8 cellular contexts compared by ENCODE assay signal in the genomic region with DNA sequence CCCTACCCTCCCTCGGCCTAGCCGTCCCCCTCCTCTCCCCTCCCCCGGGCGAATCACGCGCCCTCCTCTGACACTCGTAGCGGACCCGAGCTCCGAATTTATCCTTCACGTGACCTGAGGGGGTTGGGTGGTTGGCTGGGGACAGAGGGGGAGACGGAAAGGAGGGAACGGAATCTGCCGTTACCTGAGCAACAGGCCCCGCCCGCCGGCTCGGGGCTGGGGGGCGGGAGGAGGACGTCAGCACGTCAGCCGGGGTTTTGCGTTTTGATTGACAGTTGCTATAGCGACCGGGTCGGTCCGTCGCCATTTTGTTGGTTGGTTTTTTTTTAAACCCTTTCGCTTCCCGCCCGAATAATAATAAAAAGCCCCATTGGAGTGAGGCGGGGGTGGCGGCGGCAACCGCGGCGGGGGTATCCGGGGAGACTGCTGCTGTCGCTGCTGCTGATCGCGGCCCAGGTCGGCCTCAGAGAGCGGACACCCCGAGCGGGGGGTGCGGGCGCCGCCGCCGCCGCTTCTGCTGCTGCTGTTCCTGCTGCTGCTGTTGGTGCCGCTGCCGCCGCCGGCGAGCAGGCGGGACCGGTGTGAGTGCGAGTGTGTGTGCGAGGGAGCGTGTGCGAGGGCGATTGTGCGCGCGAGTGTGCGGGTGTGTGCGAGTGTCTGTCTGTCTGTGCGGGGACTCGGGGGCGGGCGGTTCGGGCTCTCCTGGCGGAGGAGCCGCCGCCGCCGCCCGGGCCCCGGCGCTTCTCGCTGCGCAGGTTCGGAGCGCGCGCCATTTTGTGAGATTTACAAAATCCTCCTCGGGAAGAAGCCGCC. TPM values are rescaled to one million over a fixed set of nuclear protein-coding genes. Genes with fewer than 3 reads are reported as not detected.
DNase-seq lines count a peak whose midpoint lies in the region; ATAC-seq, FAIRE-seq and TF ChIP-seq lines count a peak whose summit lies in the region.

DYRK1A (plus strand) TSS at position 286 of the 813 bp plus-strand sequence. CDS start 53,602 bp downstream, outside the sequence.

- WGBS in pancreas, 2 donors: 1% methylated on average over 61 to 89 of the region's 89 CpGs

- H3K27me3 Mint-ChIP-seq in activated naive CD8-positive, alpha-beta T cell treated with anti-CD3 and anti-CD28 coated beads, Interleukin-2, amount 50 U/mL, for 24 hours: peaks cover 2% of the 10 kb centered on the region

- H3K4me3 ChIP-seq in GM12865 (ENCODE audit: low read depth, low read length) (peak within 1 kb of the TSS; percentile 83), pancreas (peak within 1 kb of the TSS; percentile 80 to 98 (median 89)), tibial artery (peak within 1 kb of the TSS; percentile 96)

- H3K36me3 ChIP-seq in pancreas (no peaks in the 10 kb centered on the region), tibial artery (no peaks in the 10 kb centered on the region)

- H3K9me3 ChIP-seq in pancreas (no peaks in the 10 kb centered on the region), tibial artery (no peaks in the 10 kb centered on the region)

- H3K27ac ChIP-seq in pancreas (peak within 1 kb of the TSS; percentile 98 to 100 (median 100)), tibial artery (peak within 1 kb of the TSS; percentile 100)

- intact Hi-C loops in Right ventricle myocardium superior (cut with DNase I) (loop anchor here (2.0 to 5.0 kb wide), 2 partner anchors 100 to 196 kb away; partner anchors contain the start of gene VPS26C), pancreas (cut with DNase I) (loop anchor here in 2 of 3 donors (5.0 to 10.0 kb wide), 2 partner anchors 99 to 102 kb away; partner anchors contain the start of gene VPS26C (in 2 of the 2)), tibial artery (cut with DNase I; ENCODE audit: low total_unique reads) (loop anchor here (2.0 to 10.0 kb wide), 4 partner anchors 28 to 196 kb away; partner anchors contain the start of gene VPS26C)

- ATAC-seq in HG02763 (IDR thresholded peaks at IDR 0.05; ENCODE audit: unreplicated experiment): peak; percentile 69
- ATAC-seq in activated naive CD8-positive, alpha-beta T cell treated with anti-CD3 and anti-CD28 coated beads, Interleukin-2, amount 50 U/mL, for 24 hours: peak; percentile 83
- ATAC-seq in Right ventricle myocardium superior (ENCODE audit: poor library complexity): peak; percentile 93
- ATAC-seq in pancreas: peak; percentile 89 to 95 (median 89)

- peak; percentile 100 for DNase-seq in GM12865 (ENCODE audit: low read depth)
- peak; percentile 94 for DNase-seq in NCI-H1417 treated with DMSO at 0.1 percent for 48 hours (lab: John Stamatoyannopoulos, UW)
- peak; percentile 99 for DNase-seq in SW480 (ENCODE audit: low spot score)
- peak; percentile 98 for DNase-seq in activated naive CD8-positive, alpha-beta T cell treated with anti-CD3 and anti-CD28 coated beads, Interleukin-2, amount 50 U/mL, for 24 hours
- peak; percentile 98 for DNase-seq in Right ventricle myocardium superior
- DNase-seq in pancreas: peak; percentile 94 to 100 (median 99)
- peak; percentile 99 to 100 for DNase-seq in tibial artery

- H3K9me3 Mint-ChIP-seq in activated naive CD8-positive, alpha-beta T cell treated with anti-CD3 and anti-CD28 coated beads, Interleukin-2, amount 50 U/mL, for 24 hours: no peaks in the 10 kb centered on the region

- peak within 1 kb of the TSS; percentile 100 for H3K27ac Mint-ChIP-seq in activated naive CD8-positive, alpha-beta T cell treated with anti-CD3 and anti-CD28 coated beads, Interleukin-2, amount 50 U/mL, for 24 hours

- H3K36me3 Mint-ChIP-seq in activated naive CD8-positive, alpha-beta T cell treated with anti-CD3 and anti-CD28 coated beads, Interleukin-2, amount 50 U/mL, for 24 hours (ENCODE audit: low read depth): peaks cover 3% of the 10 kb centered on the region

- peak within 1 kb of the TSS; percentile 98 for H3K4me3 Mint-ChIP-seq in activated naive CD8-positive, alpha-beta T cell treated with anti-CD3 and anti-CD28 coated beads, Interleukin-2, amount 50 U/mL, for 24 hours

- peaks cover 17 to 32% (median 24%) of the 10 kb centered on the region in 3 donors for H3K4me1 ChIP-seq in pancreas
- peaks cover 0 to 37% (median 11%) of the 10 kb centered on the region in 4 donors for H3K4me1 ChIP-seq in tibial artery

- peaks cover 49% of the 10 kb centered on the region for H3K4me1 Mint-ChIP-seq in activated naive CD8-positive, alpha-beta T cell treated with anti-CD3 and anti-CD28 coated beads, Interleukin-2, amount 50 U/mL, for 24 hours

- H3K27me3 ChIP-seq in pancreas: no peaks in the 10 kb centered on the region
- H3K27me3 ChIP-seq in tibial artery: no peaks in the 10 kb centered on the region

- no peak for FAIRE-seq in pancreas (lab: Jason Lieb, UNC)

- TF ChIP-seq CTCF in GM12865 (IDR thresholded peaks at IDR 0.05; ENCODE audit: insufficient read depth, low read depth, low read length, missing control alignments) (no peak), pancreas (IDR thresholded peaks at IDR 0.05) (no peak), tibial artery (IDR thresholded peaks at IDR 0.05) (no peak)

RNA-seq across cellular contexts. Expression of gene DYRK1A, which starts in this region (rescaled TPM):
- 62.7 TPM for total RNA-seq in Right ventricle myocardium superior
- 10 to 100 TPM; 20.4 to 37.9 (median 23.2) TPM for total RNA-seq in pancreas
- 10 to 100 TPM; 10.4 to 15.5 TPM for polyA plus RNA-seq in pancreas

Comparison
In these comparisons a context has a peak if more than half of its experiments do, and no peak if none do; other contexts are left out.
1. Peak in every context shown above with its lines: DNase-seq, ATAC-seq, H3K4me3 ChIP-seq and H3K27ac ChIP-seq.